10 cellular contexts compared by ENCODE assay signal in genomic region chr4:123776267-123776666, GRCh38.
DNase-seq lines count a peak whose midpoint lies in the region; ATAC-seq and TF ChIP-seq lines count a peak whose summit lies in the region.
"Had no signal": no experiment of that assay in that cellular context is flagged by ENCODE, and none has a peak within 500 bp of the region (broad histone marks: within the 10 kb centered on the region; RNA-seq: fewer than 3 reads in every experiment).

No MANE protein-coding gene starts in this region.

- DNase-seq in GM20000 (ENCODE audit: low spot score), result peak; percentile 29
- DNase-seq in NOMO-1 treated with dmso at 0.1 percent for 144 hours (lab: John Stamatoyannopoulos, UW; ENCODE audit: unreplicated experiment), result peak; percentile 5
- DNase-seq in NCI-H1436 (lab: John Stamatoyannopoulos, UW), result no peak
- no peak for DNase-seq in DMS79 (lab: John Stamatoyannopoulos, UW)
- no peak for DNase-seq in NCI-H2107 treated with DMSO at 0.1 percent for 48 hours (lab: John Stamatoyannopoulos, UW; ENCODE audit: unreplicated experiment)
- no peak for DNase-seq in A172 (ENCODE audit: low spot score)
- DNase-seq: stimulated activated CD4-positive, alpha-beta T cell treated with anti-CD3 and anti-CD28 coated beads, Interleukin-4, amount 100 ng/mL, for 4 hours; upper lobe of left lung had no signal

- peak; percentile 99 for ATAC-seq in GM18511 (IDR thresholded peaks at IDR 0.05; ENCODE audit: unreplicated experiment)
- peak; percentile 100 for ATAC-seq in HG03025 (IDR thresholded peaks at IDR 0.05; ENCODE audit: low FRiP score, unreplicated experiment)

- TF ChIP-seq CTCF in GM20000 (IDR thresholded peaks at IDR 0.05; ENCODE audit: extremely low read depth, missing control alignments), result no peak

Comparison
In these comparisons a context has a peak if more than half of its experiments do, and no peak if none do; other contexts are left out.
1. DNase-seq: peak in GM20000 (single experiment) and NOMO-1 treated with dmso at 0.1 percent for 144 hours (single experiment); none in NCI-H1436 (single experiment), DMS79 (single experiment), NCI-H2107 treated with DMSO at 0.1 percent for 48 hours (single experiment) and A172 (single experiment).